11 cellular contexts compared by ENCODE assay signal in genomic region chr11:76671626-76672309, GRCh38. TPM values are rescaled to one million over a fixed set of nuclear protein-coding genes. Genes with fewer than 3 reads are reported as not detected.
DNase-seq lines count a peak whose midpoint lies in the region; ATAC-seq, FAIRE-seq and TF ChIP-seq lines count a peak whose summit lies in the region.
"Had no signal": no experiment of that assay in that cellular context is flagged by ENCODE, and none has a peak within 500 bp of the region (broad histone marks: within the 10 kb centered on the region; RNA-seq: fewer than 3 reads in every experiment).

No MANE protein-coding gene starts in this region.

- peak overlapping the region; percentile 16 for H3K4me3 Mint-ChIP-seq in activated CD4-positive, alpha-beta T cell treated with anti-CD3 and anti-CD28 coated beads for 36 hours
- peak overlapping the region; percentile 55 for H3K4me3 Mint-ChIP-seq in activated T-helper 17 cell treated with anti-CD3 and anti-CD28 coated beads, Interleukin-2, amount 50 U/mL, for 72 hours

- intact Hi-C loops in activated CD4-positive, alpha-beta T cell treated with anti-CD3 and anti-CD28 coated beads for 36 hours (cut with DNase I, micrococcal nuclease) = loop anchor here in 1 of 2 experiments (10.0 kb wide), 1 partner anchor 77 kb away; no protein-coding TSS in a partner anchor
- intact Hi-C loops in kidney (cut with DNase I) = no loop called here
- intact Hi-C loops in stomach (cut with DNase I; ENCODE audit: low total_unique reads) = no loop called here

- H3K9me3 ChIP-seq in kidney (ENCODE audit: control insufficient read depth in 1 of 2, low read length in 2 of 2) = no peaks in the 10 kb centered on the region
- no peaks in the 10 kb centered on the region for H3K9me3 ChIP-seq in stomach

- peaks cover 0 to 35% (median 19%) of the 10 kb centered on the region in 3 donors for H3K27me3 ChIP-seq in stomach

- no peak for DNase-seq in activated CD4-positive, alpha-beta T cell treated with anti-CD3 and anti-CD28 coated beads for 36 hours
- no peak for DNase-seq in activated CD4-positive, alpha-beta T cell treated with anti-CD3 and anti-CD28 coated beads for 1 hour
- DNase-seq in kidney = no peak
- no peak for DNase-seq in stomach
- no peak for DNase-seq in stimulated activated CD8-positive, alpha-beta memory T cell treated with anti-CD3 and anti-CD28 coated beads, Interleukin-4, amount 100 ng/mL, for 48 hours
- DNase-seq in activated gamma-delta T cell (lab: John Stamatoyannopoulos, UW) = no peak
- DNase-seq: NCI-H187 treated with DMSO at 0.1 percent for 48 hours, OCI-M1 had no signal

- peaks cover 16% of the 10 kb centered on the region for H3K4me1 Mint-ChIP-seq in activated CD4-positive, alpha-beta T cell treated with anti-CD3 and anti-CD28 coated beads for 36 hours
- H3K4me1 Mint-ChIP-seq in activated T-helper 17 cell treated with anti-CD3 and anti-CD28 coated beads, Interleukin-2, amount 50 U/mL, for 72 hours = peaks cover 11% of the 10 kb centered on the region

- H3K9me3 Mint-ChIP-seq in activated CD4-positive, alpha-beta T cell treated with anti-CD3 and anti-CD28 coated beads for 36 hours (ENCODE audit: low read depth) = no peaks in the 10 kb centered on the region
- H3K9me3 Mint-ChIP-seq in activated T-helper 17 cell treated with anti-CD3 and anti-CD28 coated beads, Interleukin-2, amount 50 U/mL, for 72 hours = no peaks in the 10 kb centered on the region

- no peaks in the 10 kb centered on the region for H3K36me3 Mint-ChIP-seq in activated CD4-positive, alpha-beta T cell treated with anti-CD3 and anti-CD28 coated beads for 36 hours (ENCODE audit: low read depth)
- peaks cover 5% of the 10 kb centered on the region for H3K36me3 Mint-ChIP-seq in activated T-helper 17 cell treated with anti-CD3 and anti-CD28 coated beads, Interleukin-2, amount 50 U/mL, for 72 hours (ENCODE audit: low read depth)

- 86 to 92% (median 91%) methylated on average over 5 of the region's 5 CpGs for WGBS in stomach, 5 donors

- H3K4me3 ChIP-seq in kidney (ENCODE audit: low read length in 2 of 2) (peak overlapping the region in 1 of 2 donors; percentile 81), stomach (no peak overlapping the region)

- H3K36me3 ChIP-seq in kidney (ENCODE audit: control insufficient read depth in 1 of 2, insufficient read depth in 2 of 2, low read length in 2 of 2) (no peaks in the 10 kb centered on the region), stomach (no peaks in the 10 kb centered on the region)

- peaks cover 31% of the 10 kb centered on the region for H3K27me3 Mint-ChIP-seq in activated CD4-positive, alpha-beta T cell treated with anti-CD3 and anti-CD28 coated beads for 36 hours
- H3K27me3 Mint-ChIP-seq in activated T-helper 17 cell treated with anti-CD3 and anti-CD28 coated beads, Interleukin-2, amount 50 U/mL, for 72 hours = peaks cover 10% of the 10 kb centered on the region

- TF ChIP-seq CTCF in kidney (IDR thresholded peaks at IDR 0.05; ENCODE audit: borderline replicate concordance, extremely low read depth, insufficient read depth) (no peak), stomach (IDR thresholded peaks at IDR 0.05) (no peak)

- no peak for ATAC-seq in activated CD4-positive, alpha-beta T cell treated with anti-CD3 and anti-CD28 coated beads for 36 hours
- no peak for ATAC-seq in activated T-helper 17 cell treated with anti-CD3 and anti-CD28 coated beads, Interleukin-2, amount 50 U/mL, for 72 hours (replicated peaks)
- no peak for ATAC-seq in HG02798 (IDR thresholded peaks at IDR 0.05; ENCODE audit: poor library complexity, unreplicated experiment)

- CTCF ChIA-PET in activated CD4-positive, alpha-beta T cell treated with anti-CD3 and anti-CD28 coated beads for 36 hours (lab: Charles Lee) = interaction anchor here (0.9 to 1.3 kb wide), 6 partner anchors 9 to 52 kb away, joined by 3 to 5 read pairs (median 3); no protein-coding TSS in a partner anchor

- no peak for FAIRE-seq in kidney (lab: Jason Lieb, UNC)

- no peak overlapping the region for H3K27ac Mint-ChIP-seq in activated CD4-positive, alpha-beta T cell treated with anti-CD3 and anti-CD28 coated beads for 36 hours
- no peak overlapping the region for H3K27ac Mint-ChIP-seq in activated T-helper 17 cell treated with anti-CD3 and anti-CD28 coated beads, Interleukin-2, amount 50 U/mL, for 72 hours

- H3K27ac ChIP-seq in kidney (ENCODE audit: low read depth in 2 of 2, low read length in 2 of 2) (peak overlapping the region; percentile 81 to 87), stomach (peak overlapping the region in 4 of 5 donors; percentile 73 to 79 (median 76))

- TF ChIP-seq EP300 in stomach (IDR thresholded peaks at IDR 0.05) = no peak

- TF ChIP-seq POLR2A in stomach (IDR thresholded peaks at IDR 0.05) = no peak

- POLR2A ChIA-PET in activated CD4-positive, alpha-beta T cell treated with anti-CD3 and anti-CD28 coated beads for 36 hours (lab: Charles Lee) = no interaction called here

- H3K4me1 ChIP-seq in kidney (ENCODE audit: control insufficient read depth in 1 of 2, insufficient read depth in 1 of 2, low read depth in 1 of 2, low read length in 2 of 2) (peaks cover 0 to 10% of the 10 kb centered on the region in 2 donors), stomach (peaks cover 18 to 36% (median 25%) of the 10 kb centered on the region in 4 donors)

- H3K9ac ChIP-seq in kidney (ENCODE audit: low read length in 2 of 2) = no peak overlapping the region

RNA-seq across cellular contexts. Expression of gene LRRC32, which starts 1.2 kb away (rescaled TPM):
- total RNA-seq in activated CD4-positive, alpha-beta T cell treated with anti-CD3 and anti-CD28 coated beads for 36 hours = 1 to 10 TPM; 4.7 to 5.7 TPM
- 1 to 10 TPM; 4.5 to 5.6 TPM for total RNA-seq in activated T-helper 17 cell treated with anti-CD3 and anti-CD28 coated beads, Interleukin-2, amount 50 U/mL, for 72 hours
- 136 TPM for total RNA-seq in kidney
- polyA plus RNA-seq in kidney (ENCODE audit: insufficient read depth, low read depth, low replicate concordance) = 105 TPM
- 100 to 1,000 TPM in 2 of 5 donors, 10 to 100 TPM in 3; 14.0 to 270 (median 24.3) TPM for total RNA-seq in stomach
- polyA plus RNA-seq in stomach = 10 to 100 TPM; 18.6 to 24.5 (median 23.5) TPM
- total RNA-seq: A172 had no signal
